In genomic region chr3:62876064-62876463, GRCh38 we compare ENCODE assay signal across 8 cellular contexts. TPM values are rescaled to one million over a fixed set of nuclear protein-coding genes. Genes with fewer than 3 reads are reported as not detected.
DNase-seq lines count a peak whose midpoint lies in the region; ATAC-seq and TF ChIP-seq lines count a peak whose summit lies in the region.

No MANE protein-coding gene starts in this region.

- H3K9me3 Mint-ChIP-seq in activated naive CD4-positive, alpha-beta T cell treated with anti-CD3 and anti-CD28 coated beads, Interleukin-2, amount 10 ng/mL, durations not matched to agents 7 days and 5 days = no peaks in the 10 kb centered on the region

- H3K27ac ChIP-seq in upper lobe of right lung (no peak overlapping the region), esophagus squamous epithelium (no peak overlapping the region)

- CTCF ChIA-PET in activated naive CD4-positive, alpha-beta T cell treated with anti-CD3 and anti-CD28 coated beads, Interleukin-2, amount 10 ng/mL, durations not matched to agents 7 days and 5 days (lab: Charles Lee) = no interaction called here

- 10 to 20% methylated on average over 11 to 13 of the region's 17 CpGs for WGBS in esophagus squamous epithelium, 2 donors

- no peak overlapping the region for H3K27ac Mint-ChIP-seq in activated naive CD4-positive, alpha-beta T cell treated with anti-CD3 and anti-CD28 coated beads, Interleukin-2, amount 10 ng/mL, durations not matched to agents 7 days and 5 days

- H3K4me3 ChIP-seq in upper lobe of right lung (no peak overlapping the region), esophagus squamous epithelium (no peak overlapping the region)

- H3K4me1 ChIP-seq in upper lobe of right lung (peaks cover 4% of the 10 kb centered on the region), esophagus squamous epithelium (peaks cover 7 to 23% (median 9%) of the 10 kb centered on the region in 3 donors)

- H3K4me3 Mint-ChIP-seq in activated naive CD4-positive, alpha-beta T cell treated with anti-CD3 and anti-CD28 coated beads, Interleukin-2, amount 10 ng/mL, durations not matched to agents 7 days and 5 days = no peak overlapping the region

- intact Hi-C loops in left cardiac atrium (cut with DNase I) (loop anchor here in 1 of 2 donors (5.0 to 10.0 kb wide), 4 partner anchors 209 to 349 kb away; no protein-coding TSS in a partner anchor), upper lobe of right lung (cut with DNase I) (no loop called here), esophagus squamous epithelium (cut with DNase I) (loop anchor here (10.0 kb wide), 1 partner anchor 349 kb away; no protein-coding TSS in a partner anchor)

- TF ChIP-seq CTCF in upper lobe of right lung (IDR thresholded peaks at IDR 0.05) (no peak), esophagus squamous epithelium (IDR thresholded peaks at IDR 0.05) (no peak)

- no peaks in the 10 kb centered on the region for H3K4me1 Mint-ChIP-seq in activated naive CD4-positive, alpha-beta T cell treated with anti-CD3 and anti-CD28 coated beads, Interleukin-2, amount 10 ng/mL, durations not matched to agents 7 days and 5 days

- H3K9me3 ChIP-seq in upper lobe of right lung = no peaks in the 10 kb centered on the region
- H3K9me3 ChIP-seq in esophagus squamous epithelium = peaks cover 0 to 9% (median 0%) of the 10 kb centered on the region in 3 donors

- peaks cover 39% of the 10 kb centered on the region for H3K27me3 Mint-ChIP-seq in activated naive CD4-positive, alpha-beta T cell treated with anti-CD3 and anti-CD28 coated beads, Interleukin-2, amount 10 ng/mL, durations not matched to agents 7 days and 5 days

- DNase-seq in activated naive CD4-positive, alpha-beta T cell treated with anti-CD3 and anti-CD28 coated beads, Interleukin-2, amount 10 ng/mL, durations not matched to agents 7 days and 5 days = peak; percentile 38
- DNase-seq in activated naive CD4-positive, alpha-beta T cell treated with anti-CD3 and anti-CD28 coated beads, Interleukin-2, amount 50 U/mL, for 16 hours = no peak
- DNase-seq in T1000 (lab: John Stamatoyannopoulos, UW) (peak; percentile 23), left cardiac atrium (peak; percentile 54), upper lobe of right lung (peak; percentile 67), esophagus squamous epithelium (lab: John Stamatoyannopoulos, UW) (no peak)
- DNase-seq in activated CD8-positive, alpha-beta memory T cell treated with anti-CD3 and anti-CD28 coated beads, Interleukin-2, amount 50 U/mL, for 48 hours = no peak

- H3K36me3 ChIP-seq in upper lobe of right lung = no peaks in the 10 kb centered on the region
- no peaks in the 10 kb centered on the region for H3K36me3 ChIP-seq in esophagus squamous epithelium

- no peak for TF ChIP-seq POLR2A in esophagus squamous epithelium (IDR thresholded peaks at IDR 0.05)

- H3K27me3 ChIP-seq in upper lobe of right lung (peaks cover 57% of the 10 kb centered on the region), esophagus squamous epithelium (peaks cover 0 to 63% (median 12%) of the 10 kb centered on the region in 4 donors)

- no peaks in the 10 kb centered on the region for H3K36me3 Mint-ChIP-seq in activated naive CD4-positive, alpha-beta T cell treated with anti-CD3 and anti-CD28 coated beads, Interleukin-2, amount 10 ng/mL, durations not matched to agents 7 days and 5 days

- peak in 1 of 2 donors; percentile 56 for ATAC-seq in left cardiac atrium
- ATAC-seq in upper lobe of right lung = peak; percentile 66
- no peak for ATAC-seq in HG02798 (IDR thresholded peaks at IDR 0.05; ENCODE audit: poor library complexity, unreplicated experiment)

RNA-seq across cellular contexts. Expression of gene CADPS, which starts 0.8 kb away (rescaled TPM):
- total RNA-seq in left cardiac atrium = 10 to 100 TPM; 29.0 to 30.7 TPM
- total RNA-seq in upper lobe of right lung = 1.1 TPM
- 1 to 10 TPM in 1 of 4 donors, under 1 TPM in 1, not detected in 2; 0.09 to 4.8 TPM for total RNA-seq in esophagus squamous epithelium

Comparison
In these comparisons a context has a peak if more than half of its experiments do, and no peak if none do; other contexts are left out.
1. DNase-seq: peak in activated naive CD4-positive, alpha-beta T cell treated with anti-CD3 and anti-CD28 coated beads, Interleukin-2, amount 10 ng/mL, durations not matched to agents 7 days and 5 days (single experiment), T1000 (single experiment), left cardiac atrium (single experiment) and upper lobe of right lung (single experiment); none in activated naive CD4-positive, alpha-beta T cell treated with anti-CD3 and anti-CD28 coated beads, Interleukin-2, amount 50 U/mL, for 16 hours (single experiment), activated CD8-positive, alpha-beta memory T cell treated with anti-CD3 and anti-CD28 coated beads, Interleukin-2, amount 50 U/mL, for 48 hours (single experiment) and esophagus squamous epithelium (single experiment).
2. RNA of gene CADPS, which starts 0.8 kb away (total RNA-seq): 29.0 to 30.7 TPM in left cardiac atrium; 1.1 TPM in upper lobe of right lung (single experiment) and 0.09 to 4.8 TPM in esophagus squamous epithelium; every median in the first group is over 4 times any median in the second.